In the genomic region with DNA sequence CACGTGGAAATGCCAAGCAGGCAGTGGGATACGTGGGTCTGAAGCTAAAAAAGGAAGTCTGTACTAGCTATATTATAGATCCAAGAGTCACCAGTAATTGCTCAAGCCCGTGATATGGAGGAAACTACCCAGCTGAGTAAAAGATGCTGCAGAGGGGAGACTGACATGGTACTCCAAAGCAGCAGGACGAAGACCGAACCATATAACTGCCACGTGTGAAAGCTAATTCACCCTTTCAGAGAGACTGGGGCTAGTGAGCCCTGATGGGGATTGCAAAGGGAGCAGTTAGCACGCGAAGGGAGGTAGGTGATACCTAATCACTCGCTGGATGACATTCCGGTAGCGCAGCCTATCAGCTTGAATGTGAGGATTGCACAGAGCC, we compare ENCODE assay signal across 1 cellular context.
TF ChIP-seq lines count a peak whose summit lies in the region.

No MANE protein-coding gene starts in this region.

TF ChIP-seq in HepG2, 621 proteins besides CTCF, POLR2A, EP300 and RAD21 (continued from another document):
- TF ChIP-seq, protein P1, sequence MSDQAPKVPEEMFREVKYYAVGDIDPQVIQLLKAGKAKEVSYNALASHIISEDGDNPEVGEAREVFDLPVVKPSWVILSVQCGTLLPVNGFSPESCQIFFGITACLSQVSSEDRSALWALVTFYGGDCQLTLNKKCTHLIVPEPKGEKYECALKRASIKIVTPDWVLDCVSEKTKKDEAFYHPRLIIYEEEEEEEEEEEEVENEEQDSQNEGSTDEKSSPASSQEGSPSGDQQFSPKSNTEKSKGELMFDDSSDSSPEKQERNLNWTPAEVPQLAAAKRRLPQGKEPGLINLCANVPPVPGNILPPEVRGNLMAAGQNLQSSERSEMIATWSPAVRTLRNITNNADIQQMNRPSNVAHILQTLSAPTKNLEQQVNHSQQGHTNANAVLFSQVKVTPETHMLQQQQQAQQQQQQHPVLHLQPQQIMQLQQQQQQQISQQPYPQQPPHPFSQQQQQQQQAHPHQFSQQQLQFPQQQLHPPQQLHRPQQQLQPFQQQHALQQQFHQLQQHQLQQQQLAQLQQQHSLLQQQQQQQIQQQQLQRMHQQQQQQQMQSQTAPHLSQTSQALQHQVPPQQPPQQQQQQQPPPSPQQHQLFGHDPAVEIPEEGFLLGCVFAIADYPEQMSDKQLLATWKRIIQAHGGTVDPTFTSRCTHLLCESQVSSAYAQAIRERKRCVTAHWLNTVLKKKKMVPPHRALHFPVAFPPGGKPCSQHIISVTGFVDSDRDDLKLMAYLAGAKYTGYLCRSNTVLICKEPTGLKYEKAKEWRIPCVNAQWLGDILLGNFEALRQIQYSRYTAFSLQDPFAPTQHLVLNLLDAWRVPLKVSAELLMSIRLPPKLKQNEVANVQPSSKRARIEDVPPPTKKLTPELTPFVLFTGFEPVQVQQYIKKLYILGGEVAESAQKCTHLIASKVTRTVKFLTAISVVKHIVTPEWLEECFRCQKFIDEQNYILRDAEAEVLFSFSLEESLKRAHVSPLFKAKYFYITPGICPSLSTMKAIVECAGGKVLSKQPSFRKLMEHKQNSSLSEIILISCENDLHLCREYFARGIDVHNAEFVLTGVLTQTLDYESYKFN (CRISPR knock-in tag; conservative IDR thresholded peaks at IDR 0.05), result no peak
- TF ChIP-seq, protein P2, sequence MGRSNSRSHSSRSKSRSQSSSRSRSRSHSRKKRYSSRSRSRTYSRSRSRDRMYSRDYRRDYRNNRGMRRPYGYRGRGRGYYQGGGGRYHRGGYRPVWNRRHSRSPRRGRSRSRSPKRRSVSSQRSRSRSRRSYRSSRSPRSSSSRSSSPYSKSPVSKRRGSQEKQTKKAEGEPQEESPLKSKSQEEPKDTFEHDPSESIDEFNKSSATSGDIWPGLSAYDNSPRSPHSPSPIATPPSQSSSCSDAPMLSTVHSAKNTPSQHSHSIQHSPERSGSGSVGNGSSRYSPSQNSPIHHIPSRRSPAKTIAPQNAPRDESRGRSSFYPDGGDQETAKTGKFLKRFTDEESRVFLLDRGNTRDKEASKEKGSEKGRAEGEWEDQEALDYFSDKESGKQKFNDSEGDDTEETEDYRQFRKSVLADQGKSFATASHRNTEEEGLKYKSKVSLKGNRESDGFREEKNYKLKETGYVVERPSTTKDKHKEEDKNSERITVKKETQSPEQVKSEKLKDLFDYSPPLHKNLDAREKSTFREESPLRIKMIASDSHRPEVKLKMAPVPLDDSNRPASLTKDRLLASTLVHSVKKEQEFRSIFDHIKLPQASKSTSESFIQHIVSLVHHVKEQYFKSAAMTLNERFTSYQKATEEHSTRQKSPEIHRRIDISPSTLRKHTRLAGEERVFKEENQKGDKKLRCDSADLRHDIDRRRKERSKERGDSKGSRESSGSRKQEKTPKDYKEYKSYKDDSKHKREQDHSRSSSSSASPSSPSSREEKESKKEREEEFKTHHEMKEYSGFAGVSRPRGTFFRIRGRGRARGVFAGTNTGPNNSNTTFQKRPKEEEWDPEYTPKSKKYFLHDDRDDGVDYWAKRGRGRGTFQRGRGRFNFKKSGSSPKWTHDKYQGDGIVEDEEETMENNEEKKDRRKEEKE (IDR thresholded peaks at IDR 0.05), result no peak
- TF ChIP-seq, protein P3, sequence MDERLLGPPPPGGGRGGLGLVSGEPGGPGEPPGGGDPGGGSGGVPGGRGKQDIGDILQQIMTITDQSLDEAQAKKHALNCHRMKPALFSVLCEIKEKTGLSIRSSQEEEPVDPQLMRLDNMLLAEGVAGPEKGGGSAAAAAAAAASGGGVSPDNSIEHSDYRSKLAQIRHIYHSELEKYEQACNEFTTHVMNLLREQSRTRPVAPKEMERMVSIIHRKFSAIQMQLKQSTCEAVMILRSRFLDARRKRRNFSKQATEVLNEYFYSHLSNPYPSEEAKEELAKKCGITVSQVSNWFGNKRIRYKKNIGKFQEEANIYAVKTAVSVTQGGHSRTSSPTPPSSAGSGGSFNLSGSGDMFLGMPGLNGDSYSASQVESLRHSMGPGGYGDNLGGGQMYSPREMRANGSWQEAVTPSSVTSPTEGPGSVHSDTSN (CRISPR knock-in tag; IDR thresholded peaks at IDR 0.05), result no peak
